8 cellular contexts compared by ENCODE assay signal in the genomic region with DNA sequence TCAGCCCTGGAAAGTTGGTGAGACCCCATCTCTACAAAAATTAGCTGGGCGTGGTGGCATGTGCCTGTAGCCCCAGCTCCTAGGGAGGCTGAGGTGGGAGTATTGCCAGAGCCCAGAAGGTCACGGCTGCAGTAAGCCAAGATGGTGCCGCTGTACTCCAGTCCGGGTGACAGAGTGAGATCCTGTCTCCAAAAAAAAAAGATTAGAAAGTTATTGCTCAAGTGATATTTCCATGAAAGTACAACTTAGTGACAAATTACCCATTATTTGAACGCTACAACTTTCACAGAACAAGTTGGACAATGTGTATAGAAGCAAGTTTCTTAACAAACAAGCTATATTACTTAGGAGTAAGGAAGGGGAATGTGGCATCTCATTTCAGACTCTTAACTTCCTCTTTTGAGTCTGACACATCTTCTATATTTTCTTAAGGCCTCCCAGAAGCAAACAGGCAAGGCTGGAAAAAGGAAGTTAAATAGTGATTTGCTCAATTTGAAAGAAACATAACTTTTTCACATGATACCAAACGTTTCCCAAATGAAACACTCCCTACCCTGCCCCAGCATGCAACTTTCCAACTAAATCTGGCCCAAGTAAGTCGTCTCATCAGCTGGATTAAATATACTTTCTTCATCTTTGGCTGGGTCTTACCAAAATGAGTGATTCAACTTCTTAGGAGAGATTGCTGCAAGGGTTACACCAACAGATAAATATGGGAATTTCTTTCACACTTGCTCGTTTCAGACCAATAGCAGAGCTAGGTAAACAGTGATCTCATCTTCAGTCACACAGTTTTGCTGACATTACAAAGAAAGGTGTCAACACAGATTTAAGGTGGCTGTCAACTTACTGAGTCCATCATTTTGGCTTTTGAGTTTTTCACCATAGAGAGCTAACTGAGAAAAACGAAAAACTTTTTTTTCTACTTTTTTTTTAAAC.
DNase-seq lines count a peak whose midpoint lies in the region; ATAC-seq lines count a peak whose summit lies in the region.

No MANE protein-coding gene starts in this region.

- POLR2A ChIA-PET in T-cell (lab: Charles Lee): interaction anchor here (0.6 to 3.9 kb wide), 17 partner anchors 14 to 331 kb away, joined by 3 to 73 read pairs (median 6); partner anchors contain the start of gene KLF6 (in 1 of the 2)

- H3K27me3 Mint-ChIP-seq in T-cell: no peaks in the 10 kb centered on the region

- peaks cover 19 to 36% (median 28%) of the 10 kb centered on the region in 3 donors for H3K4me1 Mint-ChIP-seq in T-cell

- H3K9me3 Mint-ChIP-seq in T-cell: no peaks in the 10 kb centered on the region

- CTCF ChIA-PET in T-cell (lab: Charles Lee): interaction anchor here (0.6 to 1.3 kb wide), 7 partner anchors 7 to 224 kb away, joined by 3 to 7 read pairs (median 4); partner anchors contain the start of gene KLF6 (in 1 of the 2)

- no peak overlapping the region for H3K4me3 Mint-ChIP-seq in T-cell

- H3K27ac Mint-ChIP-seq in T-cell: peak overlapping the region; percentile 87 to 90

- H3K36me3 Mint-ChIP-seq in T-cell: no peaks in the 10 kb centered on the region

- ATAC-seq in HG02884 (IDR thresholded peaks at IDR 0.05; ENCODE audit: unreplicated experiment) (peak; percentile 45), T-cell (replicated peaks in 1 of 4) (no peak)

- DNase-seq in EL (peak; percentile 76), T-cell (no peak), fibroblast of peridontal ligament (ENCODE audit: extremely low read depth) (peak; percentile 95), putamen (ENCODE audit: low spot score) (peak; percentile 26), SHP77 treated with DMSO at 0.1 percent for 48 hours (lab: John Stamatoyannopoulos, UW) (no peak), NCI-H446 (lab: John Stamatoyannopoulos, UW) (no peak), SW 1271 (lab: John Stamatoyannopoulos, UW) (no peak)

Comparison
In these comparisons a context has a peak if more than half of its experiments do, and no peak if none do; other contexts are left out.
1. DNase-seq: peak in EL (single experiment), fibroblast of peridontal ligament (single experiment) and putamen (single experiment); none in T-cell (0 of 34), SHP77 treated with DMSO at 0.1 percent for 48 hours (single experiment), NCI-H446 (0 of 2) and SW 1271 (0 of 2).